In the genomic region with DNA sequence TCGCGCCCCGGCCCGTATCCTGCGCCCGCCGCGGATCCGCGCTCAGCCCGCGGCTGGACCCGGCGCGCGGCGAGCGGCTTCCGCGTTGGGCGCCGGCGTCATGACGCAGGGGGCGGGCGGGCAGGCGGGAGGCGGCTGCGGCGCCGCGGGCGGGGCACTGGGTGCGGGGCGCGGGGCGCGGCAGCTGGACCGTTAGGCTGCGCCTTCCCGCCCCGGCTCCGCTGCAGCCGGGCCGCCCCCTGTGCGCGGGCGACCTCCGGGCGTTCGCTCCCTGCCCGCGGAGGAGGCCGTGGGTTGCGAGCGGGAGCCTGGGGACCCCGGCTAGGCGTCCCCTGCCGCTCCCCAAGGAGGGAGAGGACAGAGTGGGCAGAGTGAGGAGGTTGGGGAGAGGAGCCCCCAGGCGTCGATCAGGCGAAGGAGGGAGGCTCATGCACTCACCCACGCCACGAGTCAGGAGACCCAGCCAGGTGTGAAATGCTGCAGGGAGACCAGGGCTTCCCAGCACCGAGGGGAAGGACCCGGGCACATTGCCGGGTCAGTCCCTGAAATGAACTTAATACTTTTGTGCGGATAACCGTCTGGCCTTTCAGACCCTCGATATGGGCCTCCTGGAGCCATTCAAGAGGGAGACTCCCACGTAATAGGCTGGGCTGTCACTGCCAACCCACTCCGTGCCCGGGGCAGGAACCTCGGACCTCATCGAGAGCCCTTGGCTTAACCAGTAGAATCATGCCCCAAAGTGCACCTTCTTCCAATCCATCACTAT, we compare ENCODE assay signal across 8 cellular contexts. TPM values are rescaled to one million over a fixed set of nuclear protein-coding genes. Genes with fewer than 3 reads are reported as not detected.
DNase-seq lines count a peak whose midpoint lies in the region; ATAC-seq lines count a peak whose summit lies in the region.

Gene PIP4K2A (minus strand): TSS at position 55 of the 766 bp plus-strand sequence. CDS start 252 bp downstream, outside the sequence.

- DNase-seq in A172 (ENCODE audit: low spot score) (peak; percentile 42), NCI-H510A treated with DMSO at 0.1 percent for 48 hours (lab: John Stamatoyannopoulos, UW) (peak; percentile 16), memory B cell (ENCODE audit: low spot score in 2 of 2) (peak in 1 of 2 donors; percentile 62)
- peak; percentile 73 to 80 (median 74) for DNase-seq in effector memory CD8-positive, alpha-beta T cell
- DNase-seq in stimulated activated CD4-positive, alpha-beta T cell treated with anti-CD3 and anti-CD28 coated beads, TNF-alpha, amount 100 ng/mL, for 48 hours (ENCODE audit: low read depth in 3 of 3) = peak; percentile 49 to 68 (median 51)

- no peaks in the 10 kb centered on the region for H3K9me3 Mint-ChIP-seq in effector memory CD8-positive, alpha-beta T cell
- no peaks in the 10 kb centered on the region for H3K9me3 Mint-ChIP-seq in memory B cell

- H3K27ac Mint-ChIP-seq in effector memory CD8-positive, alpha-beta T cell = peak within 1 kb of the TSS; percentile 81 to 93
- peak within 1 kb of the TSS; percentile 82 for H3K27ac Mint-ChIP-seq in memory B cell

- H3K27me3 Mint-ChIP-seq in effector memory CD8-positive, alpha-beta T cell = no peaks in the 10 kb centered on the region
- H3K27me3 Mint-ChIP-seq in memory B cell = no peaks in the 10 kb centered on the region

- H3K4me3 Mint-ChIP-seq in effector memory CD8-positive, alpha-beta T cell = peak within 1 kb of the TSS; percentile 90 to 92
- peak within 1 kb of the TSS; percentile 91 for H3K4me3 Mint-ChIP-seq in memory B cell

- peak; percentile 78 for ATAC-seq in GM18502 (IDR thresholded peaks at IDR 0.05; ENCODE audit: poor library complexity, unreplicated experiment)
- ATAC-seq in HG02938 (IDR thresholded peaks at IDR 0.05; ENCODE audit: unreplicated experiment) = peak; percentile 46
- ATAC-seq in effector memory CD8-positive, alpha-beta T cell (replicated peaks) = peak; percentile 84
- ATAC-seq in memory B cell (ENCODE audit: low read depth) = peak; percentile 82

- H3K4me1 Mint-ChIP-seq in effector memory CD8-positive, alpha-beta T cell (ENCODE audit: low read depth in 2 of 2) = peaks cover 17 to 31% of the 10 kb centered on the region in 2 donors
- peaks cover 34% of the 10 kb centered on the region for H3K4me1 Mint-ChIP-seq in memory B cell

- POLR2A ChIA-PET in activated CD8-positive, alpha-beta memory T cell treated with anti-CD3 and anti-CD28 coated beads for 36 hours (lab: Charles Lee) = interaction anchor here (0.5 to 1.5 kb wide), 4 partner anchors 37 to 374 kb away, joined by 3 to 5 read pairs (median 4); no protein-coding TSS in a partner anchor

- peaks cover 33% of the 10 kb centered on the region for H3K36me3 Mint-ChIP-seq in effector memory CD8-positive, alpha-beta T cell (ENCODE audit: insufficient read depth)
- no peaks in the 10 kb centered on the region for H3K36me3 Mint-ChIP-seq in memory B cell

- CTCF ChIA-PET in activated CD8-positive, alpha-beta memory T cell treated with anti-CD3 and anti-CD28 coated beads for 36 hours (lab: Charles Lee) = interaction anchor here (1.0 to 1.3 kb wide), 2 partner anchors 65 to 91 kb away, joined by 3 read pairs; no protein-coding TSS in a partner anchor

RNA-seq across cellular contexts. Expression of gene PIP4K2A, which starts in this region (rescaled TPM):
- 74.9 and 92.5 TPM in 2 replicates for total RNA-seq in A172 (2014; rRNA removed; shearing (Covaris generic))
- 100 to 1,000 TPM; 119 to 127 TPM for total RNA-seq in activated CD8-positive, alpha-beta memory T cell treated with anti-CD3 and anti-CD28 coated beads for 36 hours
